Comparison of ENCODE assay signal across 10 cellular contexts in the genomic region with DNA sequence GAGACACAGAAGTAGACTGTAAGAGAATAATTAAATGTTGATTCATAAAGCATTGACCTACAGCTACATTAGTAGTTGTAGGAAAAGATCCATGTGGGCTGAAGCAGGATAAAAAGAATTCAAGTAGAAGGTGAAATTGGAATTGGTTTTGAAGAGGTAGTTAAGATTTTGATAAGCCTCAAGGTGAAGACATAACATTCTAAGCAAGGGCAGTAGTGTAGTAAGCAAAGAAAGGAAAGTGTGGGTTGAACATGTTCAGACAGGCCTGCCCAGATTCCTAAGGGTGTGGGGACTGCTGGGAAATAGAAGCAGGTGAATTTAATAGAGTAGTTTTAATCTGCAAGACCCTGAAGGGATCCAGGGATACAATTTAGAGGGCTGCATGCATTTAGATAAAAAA. TPM values are rescaled to one million over a fixed set of nuclear protein-coding genes. Genes with fewer than 3 reads are reported as not detected.
DNase-seq lines count a peak whose midpoint lies in the region; ATAC-seq, FAIRE-seq and TF ChIP-seq lines count a peak whose summit lies in the region.
"Had no signal": no experiment of that assay in that cellular context is flagged by ENCODE, and none has a peak within 500 bp of the region (broad histone marks: within the 10 kb centered on the region; RNA-seq: fewer than 3 reads in every experiment).

No MANE protein-coding gene starts in this region.

- no peak overlapping the region for H3K4me3 ChIP-seq in GM23338
- no peak overlapping the region for H3K4me3 ChIP-seq in pancreas

- no peaks in the 10 kb centered on the region; the same call in 2 of the 3 replicates for H3K9me3 Mint-ChIP-seq in GM23338
- no peaks in the 10 kb centered on the region for H3K9me3 Mint-ChIP-seq in effector memory CD8-positive, alpha-beta T cell

- no peak overlapping the region for H2AFZ ChIP-seq in GM23338

- peak; percentile 60 for ATAC-seq in GM23338
- ATAC-seq in effector memory CD8-positive, alpha-beta T cell (replicated peaks) = no peak
- peak; percentile 42 to 74 (median 66) for ATAC-seq in pancreas
- ATAC-seq in HG03520 (IDR thresholded peaks at IDR 0.05; ENCODE audit: unreplicated experiment) = no peak

- H3K27ac ChIP-seq in GM23338 (ENCODE audit: low read depth) (0 out of 2 replicates have a peak overlapping the region, but pooled peaks have one; percentile 1), pancreas (peak overlapping the region in 2 of 4 donors; percentile 4 to 19)

- H3K36me3 Mint-ChIP-seq in GM23338 (ENCODE audit: low read depth) = peaks cover 5% of the 10 kb centered on the region; the same call in 2 of the 3 replicates
- H3K36me3 Mint-ChIP-seq in effector memory CD8-positive, alpha-beta T cell (ENCODE audit: insufficient read depth) = no peaks in the 10 kb centered on the region

- peaks cover 12% of the 10 kb centered on the region; the same call in 1 of the 2 replicates for H4K20me1 ChIP-seq in GM23338 (replicated peaks; ENCODE audit: insufficient read depth)

- H3K36me3 ChIP-seq in GM23338 (ENCODE audit: insufficient read depth) = no peaks in the 10 kb centered on the region
- no peaks in the 10 kb centered on the region for H3K36me3 ChIP-seq in pancreas

- H3K4me1 ChIP-seq in GM23338 (ENCODE audit: insufficient read depth) = peaks cover 53% of the 10 kb centered on the region
- peaks cover 30 to 76% (median 60%) of the 10 kb centered on the region in 3 donors for H3K4me1 ChIP-seq in pancreas

- H3K27me3 ChIP-seq in GM23338 (ENCODE audit: insufficient read depth) (no peaks in the 10 kb centered on the region), pancreas (no peaks in the 10 kb centered on the region)

- peak overlapping the region; percentile 19 for H3K4me2 ChIP-seq in GM23338

- H3K27me3 Mint-ChIP-seq in GM23338 (ENCODE audit: insufficient read depth, low read depth, poor library complexity) = no peaks in the 10 kb centered on the region
- H3K27me3 Mint-ChIP-seq in effector memory CD8-positive, alpha-beta T cell = no peaks in the 10 kb centered on the region

- H3K9me2 ChIP-seq in GM23338 (ENCODE audit: insufficient read depth) = no peaks in the 10 kb centered on the region

- FAIRE-seq in pancreas (lab: Jason Lieb, UNC) = no peak

- no peaks in the 10 kb centered on the region for H3K9me3 ChIP-seq in pancreas

- intact Hi-C loops in pancreas (cut with DNase I) = no loop called here

- no peak for DNase-seq in GM23338 (ENCODE audit: low spot score)
- peak; percentile 47 for DNase-seq in NCI-H2171 treated with DMSO at 0.1 percent for 48 hours (lab: John Stamatoyannopoulos, UW)
- DNase-seq in effector memory CD8-positive, alpha-beta T cell = no peak
- DNase-seq in pancreas = no peak
- no peak for DNase-seq in NCI-H1048 (lab: John Stamatoyannopoulos, UW)
- no peak for DNase-seq in DMS153 treated with DMSO at 0.1 percent for 48 hours (lab: John Stamatoyannopoulos, UW; ENCODE audit: unreplicated experiment)
- no peak for DNase-seq in stimulated activated CD4-positive, alpha-beta T cell treated with anti-CD3 and anti-CD28 coated beads, Interleukin-12 subunit alpha, Interleukin-12 subunit beta, amount 100 ng/mL, for 4 hours
- DNase-seq: activated CD4-positive, alpha-beta T cell treated with anti-CD3 and anti-CD28 coated beads, Interleukin-2, amount 50 U/mL, for 1 hour; NCI-H446 treated with DMSO at 0.1 percent for 48 hours had no signal

- peak overlapping the region; percentile 7; the same call in 1 of the 3 replicates for H3K4me3 Mint-ChIP-seq in GM23338
- peak overlapping the region; percentile 15 to 48 for H3K4me3 Mint-ChIP-seq in effector memory CD8-positive, alpha-beta T cell

- H3F3A ChIP-seq in GM23338 (replicated peaks; ENCODE audit: low read depth) = no peaks in the 10 kb centered on the region

- TF ChIP-seq CTCF in GM23338 (conservative IDR thresholded peaks at IDR 0.05; ENCODE audit: low read depth in 2 of 2) (no peak), pancreas (IDR thresholded peaks at IDR 0.05) (no peak)

- peaks cover 61% of the 10 kb centered on the region for H3K4me1 Mint-ChIP-seq in GM23338
- H3K4me1 Mint-ChIP-seq in effector memory CD8-positive, alpha-beta T cell (ENCODE audit: low read depth in 2 of 2) = peaks cover 61 to 79% of the 10 kb centered on the region in 2 donors

- H3K27ac Mint-ChIP-seq in GM23338 = peak overlapping the region; percentile 93
- peak overlapping the region; percentile 0 to 3 for H3K27ac Mint-ChIP-seq in effector memory CD8-positive, alpha-beta T cell

- H3K79me2 ChIP-seq in GM23338 (replicated peaks; ENCODE audit: insufficient read depth) = peaks cover 100% of the 10 kb centered on the region

TF ChIP-seq in GM23338, 12 proteins besides CTCF, POLR2A, EP300 and RAD21:
- no peak for TF ChIP-seq ZNF331 (CRISPR knock-in tag; IDR thresholded peaks at IDR 0.05; ENCODE audit: low read depth)
- TF ChIP-seq EZH2phosphoT487 (IDR thresholded peaks at IDR 0.05; ENCODE audit: unreplicated experiment) = no peak
- TF ChIP-seq STAT1 (IDR thresholded peaks at IDR 0.05; ENCODE audit: unreplicated experiment) = no peak

RNA-seq across cellular contexts. Expression of gene TAB2, which starts 19.0 kb away (rescaled TPM):
- total RNA-seq in GM23338 (2014; rRNA removed; shearing (Covaris generic)) = 59.2 and 65.5 TPM in 2 replicates
- polyA plus RNA-seq in GM23338 (2016; fragmentation: Nextera tagmentation; extraction: Ambion mirVana) (19.8 and 21.7 TPM in 2 replicates), pancreas (10 to 100 TPM in 1 of 2 donors, 1 to 10 TPM in 1; 6.6 to 13.9 TPM)
- 10 to 100 TPM; 19.6 to 35.1 (median 23.8) TPM for total RNA-seq in pancreas

Comparison
In these comparisons a context has a peak if more than half of its experiments do, and no peak if none do; other contexts are left out.
1. ATAC-seq: peak in GM23338 (single experiment) and pancreas (4 of 4); none in effector memory CD8-positive, alpha-beta T cell (single experiment) and HG03520 (single experiment).